ENCODE assay signal across 14 cellular contexts in the genomic region with DNA sequence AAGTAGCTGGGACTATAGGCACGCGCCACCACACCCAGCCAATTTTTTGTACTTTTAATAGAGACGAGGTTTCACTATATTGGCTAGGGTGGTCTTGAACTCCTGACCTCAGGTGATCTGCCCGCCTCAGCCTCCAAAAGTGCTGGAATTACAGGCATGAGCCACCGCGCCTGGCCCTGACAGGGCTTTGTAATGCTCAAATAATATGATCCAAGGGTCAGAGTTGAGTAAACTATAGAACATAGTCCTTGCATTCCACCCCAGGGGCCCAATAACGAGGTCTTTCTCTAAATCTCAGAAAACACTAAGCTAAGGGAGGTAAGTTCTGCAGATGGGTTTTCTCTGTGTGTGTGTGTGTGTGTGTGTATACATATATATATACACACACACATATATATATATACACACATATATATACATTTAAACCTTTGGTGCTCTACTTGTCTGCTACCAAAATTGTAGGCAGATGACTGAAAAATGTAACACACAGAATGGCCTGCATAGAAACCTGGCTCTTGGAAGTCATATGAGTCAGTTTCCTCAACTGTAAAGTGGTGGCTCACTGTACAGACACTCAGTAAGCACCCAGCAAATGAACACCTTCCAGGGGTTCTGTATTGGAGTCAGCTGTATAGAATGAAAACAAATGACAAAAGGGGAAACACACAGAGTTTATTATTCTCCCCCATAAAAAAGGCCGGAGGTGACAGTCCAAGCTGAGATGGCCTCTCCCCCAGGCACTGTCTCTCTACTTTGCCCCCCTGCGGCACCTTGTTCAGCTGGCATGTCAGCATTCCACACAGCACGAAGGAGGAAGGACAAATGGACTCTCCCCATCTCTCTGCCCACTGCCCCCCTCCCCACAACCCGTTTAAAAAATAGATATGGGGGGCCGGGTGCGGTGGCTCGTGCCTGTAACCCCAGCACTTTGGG. TPM values are rescaled to one million over a fixed set of nuclear protein-coding genes. Genes with fewer than 3 reads are reported as not detected.
DNase-seq lines count a peak whose midpoint lies in the region; FAIRE-seq and TF ChIP-seq lines count a peak whose summit lies in the region.
"Had no signal": no experiment of that assay in that cellular context is flagged by ENCODE, and none has a peak within 500 bp of the region (broad histone marks: within the 10 kb centered on the region; RNA-seq: fewer than 3 reads in every experiment).

No MANE protein-coding gene starts in this region.

- no peak overlapping the region for H3K4me3 Mint-ChIP-seq in activated CD4-positive, alpha-beta memory T cell treated with anti-CD3 and anti-CD28 coated beads, Interleukin-2, amount 10 ng/mL, durations not matched to agents 7 days and 5 days
- no peak overlapping the region for H3K4me3 Mint-ChIP-seq in activated CD4-positive, alpha-beta memory T cell treated with anti-CD3 and anti-CD28 coated beads for 36 hours

- H3K9ac ChIP-seq in kidney (ENCODE audit: low read length in 2 of 2), result no peak overlapping the region

- peaks cover 0 to 3% of the 10 kb centered on the region in 2 donors for H3K4me1 ChIP-seq in kidney (ENCODE audit: control insufficient read depth in 1 of 2, insufficient read depth in 1 of 2, low read depth in 1 of 2, low read length in 2 of 2)
- H3K4me1 ChIP-seq: A549, lower lobe of right lung had no signal

- no peaks in the 10 kb centered on the region for H3K9me3 Mint-ChIP-seq in activated CD4-positive, alpha-beta memory T cell treated with anti-CD3 and anti-CD28 coated beads, Interleukin-2, amount 10 ng/mL, durations not matched to agents 7 days and 5 days
- H3K9me3 Mint-ChIP-seq in activated CD4-positive, alpha-beta memory T cell treated with anti-CD3 and anti-CD28 coated beads for 36 hours, result no peaks in the 10 kb centered on the region

- H3K27me3 Mint-ChIP-seq in activated CD4-positive, alpha-beta memory T cell treated with anti-CD3 and anti-CD28 coated beads, Interleukin-2, amount 10 ng/mL, durations not matched to agents 7 days and 5 days, result no peaks in the 10 kb centered on the region
- H3K27me3 Mint-ChIP-seq in activated CD4-positive, alpha-beta memory T cell treated with anti-CD3 and anti-CD28 coated beads for 36 hours, result no peaks in the 10 kb centered on the region

- H3K27ac ChIP-seq in kidney (ENCODE audit: low read depth in 2 of 2, low read length in 2 of 2), result no peak overlapping the region
- H3K27ac ChIP-seq: A549, lower lobe of right lung, tibial artery had no signal

- peaks cover 42% of the 10 kb centered on the region for H3K4me1 Mint-ChIP-seq in activated CD4-positive, alpha-beta memory T cell treated with anti-CD3 and anti-CD28 coated beads, Interleukin-2, amount 10 ng/mL, durations not matched to agents 7 days and 5 days
- peaks cover 11% of the 10 kb centered on the region for H3K4me1 Mint-ChIP-seq in activated CD4-positive, alpha-beta memory T cell treated with anti-CD3 and anti-CD28 coated beads for 36 hours (ENCODE audit: low read depth)

- FAIRE-seq in RCC 7860 (lab: Jason Lieb, UNC) (no peak), kidney (lab: Jason Lieb, UNC) (no peak)
- FAIRE-seq: A549 had no signal

- H3K4me3 ChIP-seq in fibroblast of mammary gland (ENCODE audit: control insufficient read depth, low read depth, low read length), result no peak overlapping the region
- H3K4me3 ChIP-seq in kidney (ENCODE audit: low read length in 2 of 2), result no peak overlapping the region
- no peak overlapping the region for H3K4me3 ChIP-seq in lower leg skin (ENCODE audit: low read depth, poor library complexity, severe bottlenecking)
- H3K4me3 ChIP-seq: A549, lower lobe of right lung, tibial artery had no signal

- CTCF ChIA-PET in activated CD4-positive, alpha-beta memory T cell treated with anti-CD3 and anti-CD28 coated beads, Interleukin-2, amount 10 ng/mL, durations not matched to agents 7 days and 5 days (lab: Charles Lee), result interaction anchor here (0.6 to 1.5 kb wide), 2 partner anchors 91 to 202 kb away, joined by 3 to 5 read pairs; no protein-coding TSS in a partner anchor
- CTCF ChIA-PET in activated CD4-positive, alpha-beta memory T cell treated with anti-CD3 and anti-CD28 coated beads for 36 hours (lab: Charles Lee), result interaction anchor here (0.6 to 1.7 kb wide), 2 partner anchors 63 to 91 kb away, joined by 3 to 7 read pairs; no protein-coding TSS in a partner anchor

- peak overlapping the region; percentile 26 for H3K27ac Mint-ChIP-seq in activated CD4-positive, alpha-beta memory T cell treated with anti-CD3 and anti-CD28 coated beads, Interleukin-2, amount 10 ng/mL, durations not matched to agents 7 days and 5 days
- no peak overlapping the region for H3K27ac Mint-ChIP-seq in activated CD4-positive, alpha-beta memory T cell treated with anti-CD3 and anti-CD28 coated beads for 36 hours

- no peak for TF ChIP-seq POLR2A in lower leg skin (IDR thresholded peaks at IDR 0.05)

- H3K36me3 Mint-ChIP-seq in activated CD4-positive, alpha-beta memory T cell treated with anti-CD3 and anti-CD28 coated beads, Interleukin-2, amount 10 ng/mL, durations not matched to agents 7 days and 5 days (ENCODE audit: low read depth), result no peaks in the 10 kb centered on the region
- no peaks in the 10 kb centered on the region for H3K36me3 Mint-ChIP-seq in activated CD4-positive, alpha-beta memory T cell treated with anti-CD3 and anti-CD28 coated beads for 36 hours

- WGBS in lower leg skin, 2 donors, result 85% methylated on average over 14 of the region's 14 CpGs

- H3K36me3 ChIP-seq in kidney (ENCODE audit: control insufficient read depth in 1 of 2, insufficient read depth in 2 of 2, low read length in 2 of 2), result no peaks in the 10 kb centered on the region
- H3K36me3 ChIP-seq: lower lobe of right lung, tibial artery had no signal

- intact Hi-C loops in activated CD4-positive, alpha-beta memory T cell treated with anti-CD3 and anti-CD28 coated beads for 36 hours (cut with micrococcal nuclease), result no loop called here
- intact Hi-C loops in kidney (cut with DNase I), result no loop called here
- intact Hi-C loops in lower leg skin (cut with DNase I; ENCODE audit: low total_unique reads), result no loop called here

- no peaks in the 10 kb centered on the region for H3K9me3 ChIP-seq in kidney (ENCODE audit: control insufficient read depth in 1 of 2, low read length in 2 of 2)
- H3K9me3 ChIP-seq: A549, lower lobe of right lung, tibial artery had no signal

- TF ChIP-seq CTCF in fibroblast of mammary gland (conservative IDR thresholded peaks at IDR 0.05; ENCODE audit: control insufficient read depth, insufficient read depth, low read depth, low read length) (no peak), kidney (IDR thresholded peaks at IDR 0.05; ENCODE audit: borderline replicate concordance, extremely low read depth, insufficient read depth) (no peak), GM10266 (IDR thresholded peaks at IDR 0.05; ENCODE audit: control insufficient read depth, insufficient read depth, low read depth, missing control alignments) (no peak), lower leg skin (IDR thresholded peaks at IDR 0.05) (no peak)

- POLR2A ChIA-PET in activated CD4-positive, alpha-beta memory T cell treated with anti-CD3 and anti-CD28 coated beads, Interleukin-2, amount 10 ng/mL, durations not matched to agents 7 days and 5 days (lab: Charles Lee), result interaction anchor here (0.9 kb wide), 1 partner anchor 300 kb away, joined by 3 read pairs; no protein-coding TSS in a partner anchor
- POLR2A ChIA-PET in activated CD4-positive, alpha-beta memory T cell treated with anti-CD3 and anti-CD28 coated beads for 36 hours (lab: Charles Lee), result interaction anchor here (0.6 kb wide), 1 partner anchor 58 kb away, joined by 3 read pairs; no protein-coding TSS in a partner anchor

- no peak for DNase-seq in activated CD4-positive, alpha-beta memory T cell treated with anti-CD3 and anti-CD28 coated beads, Interleukin-2, amount 10 ng/mL, durations not matched to agents 7 days and 5 days
- no peak for DNase-seq in activated CD4-positive, alpha-beta memory T cell treated with anti-CD3 and anti-CD28 coated beads for 36 hours
- DNase-seq in RCC 7860 (ENCODE audit: low spot score), result peak; percentile 31
- peak; percentile 47 for DNase-seq in fibroblast of mammary gland (ENCODE audit: low read depth)
- peak; percentile 39 for DNase-seq in pulmonary artery endothelial cell (ENCODE audit: low read depth, low spot score)
- no peak for DNase-seq in kidney
- DNase-seq in GM10266 (ENCODE audit: extremely low spot score), result no peak
- DNase-seq in lower leg skin (ENCODE audit: low spot score in 2 of 2), result no peak
- DNase-seq: activated CD4-positive, alpha-beta T cell treated with anti-CD3 and anti-CD28 coated beads, Interleukin-2, amount 50 U/mL, for 48 hours; lower lobe of right lung; NCI-H2171 treated with DMSO at 0.1 percent for 48 hours; stimulated activated CD4-positive, alpha-beta T cell treated with anti-CD3 and anti-CD28 coated beads, Interleukin-12 subunit alpha, Interleukin-12 subunit beta, amount 100 ng/mL, for 4 hours; tibial artery had no signal

RNA-seq across cellular contexts. Expression of gene MEOX1, which starts 6.0 kb away (rescaled TPM):
- 1 to 10 TPM; 4.2 to 4.7 TPM for total RNA-seq in activated CD4-positive, alpha-beta memory T cell treated with anti-CD3 and anti-CD28 coated beads, Interleukin-2, amount 10 ng/mL, durations not matched to agents 7 days and 5 days
- total RNA-seq in activated CD4-positive, alpha-beta memory T cell treated with anti-CD3 and anti-CD28 coated beads for 36 hours, result under 1 TPM; 0.34 to 0.67 TPM
- total RNA-seq in pulmonary artery endothelial cell (not detected in 2 replicates), kidney (1.4 TPM), lower leg skin (1 to 10 TPM; 1.9 to 7.9 (median 3.7) TPM)
- not detected for polyA plus RNA-seq in kidney (ENCODE audit: insufficient read depth, low read depth, low replicate concordance)
- polyA plus RNA-seq: A549 had no signal

Comparison
In these comparisons a context has a peak if more than half of its experiments do, and no peak if none do; other contexts are left out.
1. DNase-seq: peak in RCC 7860 (single experiment), fibroblast of mammary gland (single experiment) and pulmonary artery endothelial cell (single experiment); none in activated CD4-positive, alpha-beta memory T cell treated with anti-CD3 and anti-CD28 coated beads, Interleukin-2, amount 10 ng/mL, durations not matched to agents 7 days and 5 days (single experiment), activated CD4-positive, alpha-beta memory T cell treated with anti-CD3 and anti-CD28 coated beads for 36 hours (single experiment), kidney (single experiment), GM10266 (single experiment) and lower leg skin (0 of 2).